ENCODE assay signal across 1 cellular context in genomic region chr6:111105578-111105977, GRCh38.
TF ChIP-seq lines count a peak whose summit lies in the region.

No MANE protein-coding gene starts in this region.

TF ChIP-seq in HepG2, 621 proteins besides CTCF, POLR2A, EP300 and RAD21 (continued from another document and continues in another):
- TF ChIP-seq IRF1 (CRISPR knock-in tag; IDR thresholded peaks at IDR 0.05; ENCODE audit: low read depth) (no peak), NRL (CRISPR knock-in tag; IDR thresholded peaks at IDR 0.05; ENCODE audit: borderline replicate concordance) (no peak), SIX1 (CRISPR knock-in tag; IDR thresholded peaks at IDR 0.05; ENCODE audit: borderline replicate concordance) (peak; percentile 57; the same call in 1 of the 2 replicates), ESRRA (CRISPR knock-in tag; IDR thresholded peaks at IDR 0.05; ENCODE audit: low read depth) (peak; percentile 67; the same call in 1 of the 2 replicates), SP2 (CRISPR knock-in tag; IDR thresholded peaks at IDR 0.05) (no peak), ATM (IDR thresholded peaks at IDR 0.05; ENCODE audit: borderline replicate concordance) (no peak), ZNF563 (CRISPR knock-in tag; IDR thresholded peaks at IDR 0.05) (no peak), ZFP37 (CRISPR knock-in tag; IDR thresholded peaks at IDR 0.05; ENCODE audit: borderline replicate concordance) (no peak), HOXA5 (CRISPR knock-in tag; IDR thresholded peaks at IDR 0.05) (0 out of 2 replicates have a peak, but pooled peaks have one; percentile 55), KLF13 (CRISPR knock-in tag; IDR thresholded peaks at IDR 0.05) (no peak), ZSCAN22 (CRISPR knock-in tag; IDR thresholded peaks at IDR 0.05) (no peak), ZNF263 (CRISPR knock-in tag; IDR thresholded peaks at IDR 0.05) (no peak), TAF1 (CRISPR knock-in tag; IDR thresholded peaks at IDR 0.05) (no peak), ZMAT5 (CRISPR knock-in tag; IDR thresholded peaks at IDR 0.05; ENCODE audit: borderline replicate concordance, low read depth) (no peak), SIX4 (CRISPR knock-in tag; IDR thresholded peaks at IDR 0.05) (peak; percentile 84), HNRNPK (IDR thresholded peaks at IDR 0.05; ENCODE audit: low read depth, low read length, poor library complexity, severe bottlenecking) (no peak), TMF1 (CRISPR knock-in tag; IDR thresholded peaks at IDR 0.05; ENCODE audit: low read depth) (no peak), FOXA1 (IDR thresholded peaks at IDR 0.05) (peak; percentile 68), FOXA1 (CRISPR knock-in tag; IDR thresholded peaks at IDR 0.05) (peak; percentile 97), ZBTB14 (CRISPR knock-in tag; IDR thresholded peaks at IDR 0.05) (no peak), ZNF20 (CRISPR knock-in tag; IDR thresholded peaks at IDR 0.05) (no peak), REPIN1 (CRISPR knock-in tag; IDR thresholded peaks at IDR 0.05; ENCODE audit: borderline replicate concordance, low read depth) (peak; percentile 58; the same call in 1 of the 2 replicates), CHCHD3 (CRISPR knock-in tag; IDR thresholded peaks at IDR 0.05) (no peak), FOSL2 (CRISPR knock-in tag; IDR thresholded peaks at IDR 0.05) (peak; percentile 90), ZNF691 (CRISPR knock-in tag; IDR thresholded peaks at IDR 0.05; ENCODE audit: borderline replicate concordance, low read depth) (peak; percentile 76; the same call in 1 of the 2 replicates), ZIK1 (CRISPR knock-in tag; IDR thresholded peaks at IDR 0.05; ENCODE audit: borderline replicate concordance, low read depth) (no peak), ZFP62 (CRISPR knock-in tag; IDR thresholded peaks at IDR 0.05) (no peak), ZNF446 (CRISPR knock-in tag; IDR thresholded peaks at IDR 0.05) (no peak), ZBTB42 (CRISPR knock-in tag; IDR thresholded peaks at IDR 0.05) (no peak), MIER2 (CRISPR knock-in tag; IDR thresholded peaks at IDR 0.05) (peak; percentile 86), NPAS2 (CRISPR knock-in tag; IDR thresholded peaks at IDR 0.05; ENCODE audit: borderline replicate concordance) (no peak), FOXP4 (CRISPR knock-in tag; IDR thresholded peaks at IDR 0.05) (peak; percentile 97), ZNF737 (CRISPR knock-in tag; IDR thresholded peaks at IDR 0.05; ENCODE audit: borderline replicate concordance) (no peak), DNMT1 (CRISPR knock-in tag; IDR thresholded peaks at IDR 0.05) (no peak), ZNF546 (CRISPR knock-in tag; conservative IDR thresholded peaks at IDR 0.05) (no peak), ZNF547 (CRISPR knock-in tag; IDR thresholded peaks at IDR 0.05) (no peak), CCDC6 (CRISPR knock-in tag; IDR thresholded peaks at IDR 0.05) (peak; percentile 85; the same call in 1 of the 2 replicates), POLR2G (IDR thresholded peaks at IDR 0.05; ENCODE audit: low read depth, low read length) (no peak), PBX2 (CRISPR knock-in tag; IDR thresholded peaks at IDR 0.05) (peak; percentile 42; the same call in 1 of the 2 replicates), SAP130 (CRISPR knock-in tag; IDR thresholded peaks at IDR 0.05; ENCODE audit: low read depth) (peak; percentile 93), MYC (CRISPR knock-in tag; IDR thresholded peaks at IDR 0.05; ENCODE audit: borderline replicate concordance) (peak; percentile 65; the same call in 1 of the 2 replicates), ZBTB40 (IDR thresholded peaks at IDR 0.05) (no peak), ZBTB40 (CRISPR knock-in tag; IDR thresholded peaks at IDR 0.05) (0 out of 2 replicates have a peak, but pooled peaks have one; percentile 39), MAX (IDR thresholded peaks at IDR 0.05) (peak; percentile 86), NFIB (CRISPR knock-in tag; IDR thresholded peaks at IDR 0.05; ENCODE audit: borderline replicate concordance) (no peak), TBL1XR1 (IDR thresholded peaks at IDR 0.05; ENCODE audit: borderline replicate concordance, low read length, partially characterized antibody) (peak; percentile 83), ATF7 (IDR thresholded peaks at IDR 0.05) (no peak), ATF7 (CRISPR knock-in tag; IDR thresholded peaks at IDR 0.05) (no peak), TSC22D2 (CRISPR knock-in tag; IDR thresholded peaks at IDR 0.05; ENCODE audit: borderline replicate concordance) (peak; percentile 80; the same call in 1 of the 2 replicates), ZBTB7B (CRISPR knock-in tag; IDR thresholded peaks at IDR 0.05) (peak; percentile 65; the same call in 1 of the 2 replicates), ZNF615 (CRISPR knock-in tag; IDR thresholded peaks at IDR 0.05; ENCODE audit: borderline replicate concordance) (peak; percentile 64; the same call in 1 of the 2 replicates), ZNF382 (CRISPR knock-in tag; IDR thresholded peaks at IDR 0.05; ENCODE audit: borderline replicate concordance) (no peak), GPBP1L1 (CRISPR knock-in tag; IDR thresholded peaks at IDR 0.05) (no peak), ZNF431 (CRISPR knock-in tag; IDR thresholded peaks at IDR 0.05; ENCODE audit: borderline replicate concordance, low read depth) (peak; percentile 34; the same call in 1 of the 2 replicates), ZNF264 (CRISPR knock-in tag; IDR thresholded peaks at IDR 0.05) (no peak)
